In genomic region chr13:21282065-21282464, GRCh38 we compare ENCODE assay signal across 9 cellular contexts.
"Had no signal": no experiment of that assay in that cellular context is flagged by ENCODE, and none has a peak within 500 bp of the region (broad histone marks: within the 10 kb centered on the region; RNA-seq: fewer than 3 reads in every experiment).

No MANE protein-coding gene starts in this region.

- H3K9me3 ChIP-seq: HAP-1 had no signal

- ATAC-seq: HCT116 had no signal

- H3K27ac Mint-ChIP-seq: HFFc6, IgD-negative memory B cell had no signal

- H3K4me3 ChIP-seq: GM23248, HAP-1 had no signal

- H3K36me3 Mint-ChIP-seq: IgD-negative memory B cell had no signal

- DNase-seq: GM23248, GOT3, H7, HFFc6, KBM-7 had no signal

- H3K9ac ChIP-seq: GM23248, KMS-11 had no signal

- H3K4me1 Mint-ChIP-seq: IgD-negative memory B cell had no signal

- H3K4me3 Mint-ChIP-seq: HFFc6, IgD-negative memory B cell had no signal

- H3K4me1 ChIP-seq: HAP-1 had no signal

- H3K9me3 Mint-ChIP-seq: HFFc6, IgD-negative memory B cell had no signal

- H3K36me3 ChIP-seq: HAP-1 had no signal

- H3K27ac ChIP-seq: GM23248, KMS-11 had no signal
